8 cellular contexts compared by ENCODE assay signal in genomic region chr17:40317880-40318834, GRCh38. TPM values are rescaled to one million over a fixed set of nuclear protein-coding genes. Genes with fewer than 3 reads are reported as not detected.
DNase-seq lines count a peak whose midpoint lies in the region; ATAC-seq, FAIRE-seq and TF ChIP-seq lines count a peak whose summit lies in the region.

No MANE protein-coding gene starts in this region.

- peak overlapping the region; percentile 75; the same call in 1 of the 2 replicates for H3K27ac ChIP-seq in VCaP
- H3K27ac ChIP-seq in small intestine (ENCODE audit: low read depth in 1 of 2, low read length in 1 of 2), result peak overlapping the region; percentile 36 to 92

- peak overlapping the region; percentile 81 for H3K4me3 ChIP-seq in small intestine (ENCODE audit: low read depth in 1 of 2, low read length in 2 of 2)

- peak; percentile 95 for DNase-seq in 8988T
- peak; percentile 93 for DNase-seq in NCI-H2171 (lab: John Stamatoyannopoulos, UW)
- DNase-seq in T47D (ENCODE audit: low read depth in 1 of 2, low spot score in 1 of 2), result peak; percentile 98 to 99
- DNase-seq in iPS-NIHi7 (ENCODE audit: extremely low spot score), result peak; percentile 100
- DNase-seq in small intestine, result peak; percentile 98

- no peak for TF ChIP-seq CTCF in VCaP (conservative IDR thresholded peaks at IDR 0.05)

- H3K36me3 ChIP-seq in small intestine (ENCODE audit: control insufficient read depth in 2 of 2, insufficient read depth in 2 of 2, low read length in 2 of 2), result no peaks in the 10 kb centered on the region

- H3K4me1 ChIP-seq in small intestine (ENCODE audit: control insufficient read depth in 2 of 2, insufficient read depth in 1 of 2, low read depth in 1 of 2, low read length in 1 of 2), result peaks cover 2 to 29% of the 10 kb centered on the region in 2 donors

- no peak for FAIRE-seq in small intestine (lab: Jason Lieb, UNC)

- ATAC-seq in HG03066 (IDR thresholded peaks at IDR 0.05; ENCODE audit: low read depth, unreplicated experiment), result peak; percentile 54

- TF ChIP-seq POLR2A in GM18526 (IDR thresholded peaks at IDR 0.05; ENCODE audit: extremely low read depth, insufficient read length), result peak; percentile 76

- no peaks in the 10 kb centered on the region for H3K27me3 ChIP-seq in small intestine (ENCODE audit: control insufficient read depth in 2 of 2, insufficient read depth in 2 of 2, low read length in 2 of 2)

- in situ Hi-C loops in T47D (cut with HindIII; ENCODE audit: low pct_unique_long_range_greater_than_20kb, low sequenced_read_pairs), result no loop called here

- WGBS in small intestine, 3 donors, result 0 to 1% (median 1%) methylated on average over 63 to 70 of the region's 70 CpGs

- no peaks in the 10 kb centered on the region for H3K9me3 ChIP-seq in small intestine (ENCODE audit: control insufficient read depth, low read depth)

RNA-seq across cellular contexts. Expression of gene RARA, which starts 9.2 kb away (rescaled TPM):
- polyA plus RNA-seq in small intestine, result 10 to 100 TPM; 28.8 to 40.7 (median 39.2) TPM

RNA-seq across cellular contexts. Expression of gene CDC6, which starts 30.5 kb away (rescaled TPM):
- 10 to 100 TPM in 1 of 3 donors, 1 to 10 TPM in 2; 2.5 to 10.7 (median 3.8) TPM for polyA plus RNA-seq in small intestine

RNA-seq across cellular contexts. Expression of gene GJD3, which starts 46.4 kb away (rescaled TPM):
- polyA plus RNA-seq in small intestine, result 1 to 10 TPM in 1 of 3 donors, not detected in 2; 1.1 TPM

Comparison
In these comparisons a context has a peak if more than half of its experiments do, and no peak if none do; other contexts are left out.
1. Peak in every context shown above with its lines: DNase-seq, ATAC-seq, H3K4me3 ChIP-seq and H3K27ac ChIP-seq.